In the genomic region with DNA sequence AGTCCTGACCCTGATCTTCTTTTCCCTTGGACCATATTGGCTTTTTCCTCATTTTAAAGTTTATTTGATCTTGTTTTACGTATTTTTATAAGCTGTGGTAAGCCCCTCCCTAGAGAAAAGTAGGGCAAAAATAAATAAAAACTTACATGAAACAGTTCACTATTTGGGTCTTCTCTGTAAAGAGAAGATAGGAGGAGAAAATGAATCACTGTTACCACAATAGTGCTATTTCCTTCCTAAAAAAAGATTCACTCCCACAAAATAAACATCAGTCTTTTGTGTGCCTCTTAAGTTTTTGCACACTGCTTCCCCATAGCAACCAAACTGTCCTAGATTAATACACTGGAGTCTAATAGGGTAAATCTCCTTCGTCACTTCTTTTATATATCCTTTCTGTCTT, we compare ENCODE assay signal across 8 cellular contexts. TPM values are rescaled to one million over a fixed set of nuclear protein-coding genes. Genes with fewer than 3 reads are reported as not detected.
DNase-seq lines count a peak whose midpoint lies in the region; ATAC-seq and TF ChIP-seq lines count a peak whose summit lies in the region.

No MANE protein-coding gene starts in this region.

- H3K4me1 ChIP-seq in adipocyte (ENCODE audit: control insufficient read depth, insufficient read depth, low read length): peaks cover 39% of the 10 kb centered on the region

- no peak overlapping the region for H3K4me3 Mint-ChIP-seq in activated naive CD4-positive, alpha-beta T cell treated with anti-CD3 and anti-CD28 coated beads, Interleukin-2, amount 10 ng/mL, durations not matched to agents 7 days and 5 days
- H3K4me3 Mint-ChIP-seq in activated naive CD4-positive, alpha-beta T cell treated with anti-CD3 and anti-CD28 coated beads for 36 hours: no peak overlapping the region
- peak overlapping the region; percentile 72 for H3K4me3 Mint-ChIP-seq in type B pancreatic cell

- peaks cover 4% of the 10 kb centered on the region for H3K36me3 Mint-ChIP-seq in activated naive CD4-positive, alpha-beta T cell treated with anti-CD3 and anti-CD28 coated beads, Interleukin-2, amount 10 ng/mL, durations not matched to agents 7 days and 5 days
- H3K36me3 Mint-ChIP-seq in activated naive CD4-positive, alpha-beta T cell treated with anti-CD3 and anti-CD28 coated beads for 36 hours (ENCODE audit: low read depth): peaks cover 11% of the 10 kb centered on the region
- peaks cover 27% of the 10 kb centered on the region for H3K36me3 Mint-ChIP-seq in type B pancreatic cell

- peak overlapping the region; percentile 70 for H3K9ac ChIP-seq in adipocyte (ENCODE audit: low read length)

- intact Hi-C loops in activated naive CD4-positive, alpha-beta T cell treated with anti-CD3 and anti-CD28 coated beads for 36 hours (cut with micrococcal nuclease): loop anchor here (1.0 to 5.0 kb wide), 4 partner anchors 12 to 176 kb away; no protein-coding TSS in a partner anchor

- no peak for ATAC-seq in HG03108 (IDR thresholded peaks at IDR 0.05; ENCODE audit: unreplicated experiment)

- CTCF ChIA-PET in activated naive CD4-positive, alpha-beta T cell treated with anti-CD3 and anti-CD28 coated beads, Interleukin-2, amount 10 ng/mL, durations not matched to agents 7 days and 5 days (lab: Charles Lee): interaction anchor here (0.6 kb wide), 1 partner anchor 692 kb away, joined by 3 read pairs; no protein-coding TSS in a partner anchor
- CTCF ChIA-PET in activated naive CD4-positive, alpha-beta T cell treated with anti-CD3 and anti-CD28 coated beads for 36 hours (lab: Charles Lee): no interaction called here

- H3K27me3 ChIP-seq in adipocyte (replicated peaks; ENCODE audit: control insufficient read depth, insufficient read depth, low read length): no peaks in the 10 kb centered on the region

- no peaks in the 10 kb centered on the region for H3K9me3 Mint-ChIP-seq in activated naive CD4-positive, alpha-beta T cell treated with anti-CD3 and anti-CD28 coated beads, Interleukin-2, amount 10 ng/mL, durations not matched to agents 7 days and 5 days
- peaks cover 3% of the 10 kb centered on the region for H3K9me3 Mint-ChIP-seq in activated naive CD4-positive, alpha-beta T cell treated with anti-CD3 and anti-CD28 coated beads for 36 hours
- no peaks in the 10 kb centered on the region for H3K9me3 Mint-ChIP-seq in type B pancreatic cell

- H3K4me3 ChIP-seq in adipocyte (ENCODE audit: low read length): peak overlapping the region; percentile 75

- no peaks in the 10 kb centered on the region for H3K9me3 ChIP-seq in adipocyte (ENCODE audit: control insufficient read depth, low read length)

- no peaks in the 10 kb centered on the region for H3K27me3 Mint-ChIP-seq in activated naive CD4-positive, alpha-beta T cell treated with anti-CD3 and anti-CD28 coated beads, Interleukin-2, amount 10 ng/mL, durations not matched to agents 7 days and 5 days
- no peaks in the 10 kb centered on the region for H3K27me3 Mint-ChIP-seq in activated naive CD4-positive, alpha-beta T cell treated with anti-CD3 and anti-CD28 coated beads for 36 hours (ENCODE audit: low read depth)
- no peaks in the 10 kb centered on the region for H3K27me3 Mint-ChIP-seq in type B pancreatic cell

- no peak for DNase-seq in activated naive CD4-positive, alpha-beta T cell treated with anti-CD3 and anti-CD28 coated beads, Interleukin-2, amount 10 ng/mL, durations not matched to agents 7 days and 5 days
- DNase-seq in activated naive CD4-positive, alpha-beta T cell treated with anti-CD3 and anti-CD28 coated beads for 36 hours: no peak
- peak; percentile 61 for DNase-seq in adipocyte (ENCODE audit: low read depth)
- peak; percentile 42 for DNase-seq in kidney tubule cell (ENCODE audit: low spot score)
- DNase-seq in type B pancreatic cell (ENCODE audit: extremely low spot score, unreplicated experiment): no peak
- DNase-seq in HuH-7.5 (ENCODE audit: low spot score): no peak
- DNase-seq in NCI-H1048 (lab: John Stamatoyannopoulos, UW): no peak

- H3K27ac Mint-ChIP-seq in activated naive CD4-positive, alpha-beta T cell treated with anti-CD3 and anti-CD28 coated beads, Interleukin-2, amount 10 ng/mL, durations not matched to agents 7 days and 5 days: peak overlapping the region; percentile 8
- no peak overlapping the region for H3K27ac Mint-ChIP-seq in activated naive CD4-positive, alpha-beta T cell treated with anti-CD3 and anti-CD28 coated beads for 36 hours
- H3K27ac Mint-ChIP-seq in type B pancreatic cell: peak overlapping the region; percentile 85

- H3K4me1 Mint-ChIP-seq in activated naive CD4-positive, alpha-beta T cell treated with anti-CD3 and anti-CD28 coated beads, Interleukin-2, amount 10 ng/mL, durations not matched to agents 7 days and 5 days: peaks cover 34% of the 10 kb centered on the region
- peaks cover 39% of the 10 kb centered on the region for H3K4me1 Mint-ChIP-seq in activated naive CD4-positive, alpha-beta T cell treated with anti-CD3 and anti-CD28 coated beads for 36 hours (ENCODE audit: low read depth)
- peaks cover 34% of the 10 kb centered on the region for H3K4me1 Mint-ChIP-seq in type B pancreatic cell (ENCODE audit: unreplicated experiment)

- peaks cover 11% of the 10 kb centered on the region for H3K36me3 ChIP-seq in adipocyte (ENCODE audit: control insufficient read depth, insufficient read depth, low read length, severe bottlenecking)

- TF ChIP-seq CTCF in type B pancreatic cell (conservative IDR thresholded peaks at IDR 0.05): no peak

RNA-seq across cellular contexts. Expression of a gene that starts 1.4 kb away (rescaled TPM):
- total RNA-seq in activated naive CD4-positive, alpha-beta T cell treated with anti-CD3 and anti-CD28 coated beads for 36 hours: 1 to 10 TPM; 7.0 to 8.3 TPM
- total RNA-seq in type B pancreatic cell (ENCODE audit: low replicate concordance): 171 and 195 TPM in 2 replicates

Comparison
In these comparisons a context has a peak if more than half of its experiments do, and no peak if none do; other contexts are left out.
1. DNase-seq: peak in adipocyte (single experiment) and kidney tubule cell (single experiment); none in activated naive CD4-positive, alpha-beta T cell treated with anti-CD3 and anti-CD28 coated beads, Interleukin-2, amount 10 ng/mL, durations not matched to agents 7 days and 5 days (single experiment), activated naive CD4-positive, alpha-beta T cell treated with anti-CD3 and anti-CD28 coated beads for 36 hours (single experiment), type B pancreatic cell (single experiment), HuH-7.5 (single experiment) and NCI-H1048 (single experiment).
2. RNA of a gene that starts 1.4 kb away (total RNA-seq): 171 to 195 TPM in type B pancreatic cell; 7.0 to 8.3 TPM in activated naive CD4-positive, alpha-beta T cell treated with anti-CD3 and anti-CD28 coated beads for 36 hours; every median in the first group is over 10 times any median in the second.